Comparison of ENCODE assay signal across 17 cellular contexts in the genomic region with DNA sequence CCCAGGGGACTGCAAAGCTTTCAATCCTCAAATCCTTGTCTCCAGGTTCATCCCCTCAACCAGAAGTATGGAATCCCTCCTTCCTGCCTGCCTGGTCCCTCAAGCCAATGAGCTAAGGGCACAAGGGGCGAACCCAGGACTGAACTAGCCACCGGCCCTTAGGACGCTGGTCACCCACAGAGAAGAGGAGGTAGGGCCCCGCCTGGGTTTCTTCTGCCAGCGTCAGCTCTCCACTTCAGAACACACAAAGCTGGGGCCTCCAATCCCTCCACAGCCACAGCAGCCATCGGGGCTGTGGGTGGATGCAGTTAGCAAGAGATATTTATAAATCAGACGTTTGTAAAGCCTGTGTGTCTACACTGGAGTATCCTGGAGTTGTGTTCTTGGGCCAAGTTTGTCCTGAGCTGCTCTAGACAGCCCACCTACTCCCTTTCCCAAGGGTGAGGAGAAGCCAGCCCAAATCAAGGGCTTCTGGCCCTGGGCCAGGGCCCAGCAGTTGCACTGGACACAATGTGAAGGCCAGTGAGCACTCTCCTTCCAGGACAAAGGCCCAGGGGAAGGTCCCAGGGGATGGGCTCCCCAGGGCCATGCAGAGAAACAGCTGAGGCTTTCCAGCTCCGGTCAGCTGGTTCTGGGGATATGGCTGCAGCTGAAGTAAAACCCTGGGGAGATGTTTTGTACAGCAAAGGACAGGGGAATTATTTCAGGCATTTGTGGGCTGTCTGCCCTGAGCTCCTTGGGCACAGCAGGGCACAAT. TPM values are rescaled to one million over a fixed set of nuclear protein-coding genes. Genes with fewer than 3 reads are reported as not detected.
DNase-seq lines count a peak whose midpoint lies in the region; ATAC-seq and TF ChIP-seq lines count a peak whose summit lies in the region.
"Had no signal": no experiment of that assay in that cellular context is flagged by ENCODE, and none has a peak within 500 bp of the region (broad histone marks: within the 10 kb centered on the region; RNA-seq: fewer than 3 reads in every experiment).

No MANE protein-coding gene starts in this region.

- H3K27me3 ChIP-seq in H9 (ENCODE audit: insufficient read depth, low read length) (no peaks in the 10 kb centered on the region), right atrium auricular region (no peaks in the 10 kb centered on the region), MM.1S (replicated peaks; ENCODE audit: insufficient read depth, low read length) (no peaks in the 10 kb centered on the region), dorsolateral prefrontal cortex (peaks cover 0 to 13% (median 0%) of the 10 kb centered on the region in 45 donors)

- no peak overlapping the region for H3K4me3 ChIP-seq in choroid plexus epithelial cell (ENCODE audit: low read depth, low read length)
- H3K4me3 ChIP-seq in right atrium auricular region: no peak overlapping the region
- H3K4me3 ChIP-seq in MM.1S (ENCODE audit: low read length): no peak overlapping the region
- no peak overlapping the region for H3K4me3 ChIP-seq in dorsolateral prefrontal cortex

- H3K9me3 ChIP-seq in H9 (ENCODE audit: control insufficient read depth, low read depth, low read length) (no peaks in the 10 kb centered on the region), right atrium auricular region (no peaks in the 10 kb centered on the region), MM.1S (replicated peaks; ENCODE audit: insufficient read depth, low read length) (no peaks in the 10 kb centered on the region)

- H3K9ac ChIP-seq in H9 (ENCODE audit: extremely low read depth, insufficient read length, low read length): no peak overlapping the region
- no peak overlapping the region for H3K9ac ChIP-seq in MM.1S (ENCODE audit: low read length)

- H3K27ac Mint-ChIP-seq in H9: no peak overlapping the region

- no peak overlapping the region for H3K4me3 Mint-ChIP-seq in H9
- H3K4me3 Mint-ChIP-seq: naive B cell had no signal

- H2BK15ac ChIP-seq in H9 (ENCODE audit: low read depth, low read length): no peak overlapping the region

- no peak overlapping the region for H2BK120ac ChIP-seq in H9 (ENCODE audit: low read depth, low read length, poor library complexity, severe bottlenecking)

- H4K91ac ChIP-seq in H9 (ENCODE audit: insufficient read length, low read depth, low read length): no peak overlapping the region

- no peaks in the 10 kb centered on the region for H3K23me2 ChIP-seq in H9 (ENCODE audit: insufficient read length, low read depth, low read length, poor library complexity, severe bottlenecking)

- H2BK5ac ChIP-seq in H9 (ENCODE audit: insufficient read length, low read length): no peak overlapping the region

- H2AK5ac ChIP-seq in H9 (ENCODE audit: insufficient read length, low read length): no peak overlapping the region

- H4K20me1 ChIP-seq in H9 (ENCODE audit: control insufficient read depth, insufficient read depth, insufficient read length) (no peaks in the 10 kb centered on the region), MM.1S (ENCODE audit: insufficient read depth, low read length) (no peaks in the 10 kb centered on the region)

- H3K36me3 ChIP-seq in right atrium auricular region (no peaks in the 10 kb centered on the region), MM.1S (replicated peaks; ENCODE audit: insufficient read depth, low read length) (no peaks in the 10 kb centered on the region)
- H3K36me3 ChIP-seq: brain microvascular endothelial cell had no signal

- no peak overlapping the region for H2AFZ ChIP-seq in H9 (ENCODE audit: low read length)
- no peak overlapping the region for H2AFZ ChIP-seq in MM.1S (ENCODE audit: low read length)

- no peak overlapping the region for H4K5ac ChIP-seq in H9 (ENCODE audit: insufficient read length, low read depth, low read length)

- H3K27me3 Mint-ChIP-seq in H9 (ENCODE audit: low read depth): peaks cover 8% of the 10 kb centered on the region; the same call in 1 of the 2 replicates

- intact Hi-C loops in dorsolateral prefrontal cortex (cut with DNase I): no loop called here

- no peak overlapping the region for H3K23ac ChIP-seq in H9 (ENCODE audit: insufficient read length, low read depth, low read length)

- no peak overlapping the region for H3K14ac ChIP-seq in H9 (ENCODE audit: insufficient read depth, low read length)

- H3K27ac ChIP-seq in H9 (ENCODE audit: insufficient read length, low read depth, low read length) (no peak overlapping the region), right atrium auricular region (no peak overlapping the region), MM.1S (ENCODE audit: low read length) (no peak overlapping the region), dorsolateral prefrontal cortex (peak overlapping the region in 11 of 59 donors; percentile 5 to 46 (median 27))
- H3K27ac ChIP-seq: brain microvascular endothelial cell, HL-60 had no signal

- H3K79me2 ChIP-seq in H9 (ENCODE audit: insufficient read depth, low read length): no peaks in the 10 kb centered on the region
- H3K79me2 ChIP-seq in MM.1S (ENCODE audit: low read length): no peaks in the 10 kb centered on the region

- TF ChIP-seq CTCF in H9 (conservative IDR thresholded peaks at IDR 0.05) (no peak), choroid plexus epithelial cell (conservative IDR thresholded peaks at IDR 0.05; ENCODE audit: low read depth, low read length) (no peak), right atrium auricular region (IDR thresholded peaks at IDR 0.05) (no peak), MM.1S (IDR thresholded peaks at IDR 0.05; ENCODE audit: low read length) (no peak), dorsolateral prefrontal cortex (IDR thresholded peaks at IDR 0.05 in 54 of 56, conservative IDR thresholded peaks at IDR 0.05 in 2 of 56; ENCODE audit: low read depth in 1 of 56, partially characterized antibody in 56 of 56) (no peak)

- H3K9me2 ChIP-seq in MM.1S (replicated peaks; ENCODE audit: insufficient read depth, low read length): no peaks in the 10 kb centered on the region

- H3K56ac ChIP-seq in H9 (ENCODE audit: insufficient read length, low read depth, low read length): no peak overlapping the region

- no peak for ATAC-seq in HG02759 (IDR thresholded peaks at IDR 0.05; ENCODE audit: unreplicated experiment)
- no peak for ATAC-seq in HG02840 (IDR thresholded peaks at IDR 0.05; ENCODE audit: low FRiP score, unreplicated experiment)
- ATAC-seq: activated CD4-positive, CD25-positive, alpha-beta regulatory T cell treated with anti-CD3 and anti-CD28 coated beads, Interleukin-2, amount 50 U/mL, for 24 hours had no signal

- H3K4me1 Mint-ChIP-seq in H9: peaks cover 2 to 11% of the 10 kb centered on the region in 2 experiments

- no CpG with 5 or more reads among the region's 8 CpGs for WGBS in H9 (ENCODE audit: extremely low coverage, insufficient read length, low lambda C conversion rate)

- H2BK12ac ChIP-seq in H9 (ENCODE audit: insufficient read length, low read depth, low read length): no peak overlapping the region

- H3T11ph ChIP-seq in H9 (ENCODE audit: low read length): no peak overlapping the region

- H3K18ac ChIP-seq in H9 (ENCODE audit: insufficient read length, low read depth, low read length): no peak overlapping the region

- H2BK20ac ChIP-seq in H9 (ENCODE audit: low read depth, low read length, poor library complexity, severe bottlenecking): no peak overlapping the region

- peaks cover 0 to 17% (median 3%) of the 10 kb centered on the region in 3 experiments; a peak in 4 of 7 replicates for H3K36me3 Mint-ChIP-seq in H9 (ENCODE audit: insufficient read depth in 1 of 3, low read depth in 3 of 3)

- no peak overlapping the region for H3K4me2 ChIP-seq in H9 (ENCODE audit: insufficient read depth, insufficient read length, low read length)
- H3K4me2 ChIP-seq in MM.1S (ENCODE audit: low read depth, low read length): no peak overlapping the region

- no peaks in the 10 kb centered on the region; a peak in 1 of 5 replicates for H3K9me3 Mint-ChIP-seq in H9

- no peak overlapping the region for H4K8ac ChIP-seq in H9 (replicated peaks; ENCODE audit: insufficient read length, low read depth, low read length)

- no peaks in the 10 kb centered on the region for H3K79me1 ChIP-seq in H9 (ENCODE audit: insufficient read depth, low read depth, low read length, poor library complexity, severe bottlenecking)

- peak; percentile 23 for DNase-seq in H9
- DNase-seq in choroid plexus epithelial cell (ENCODE audit: low read depth): peak; percentile 24
- peak; percentile 53 for DNase-seq in right atrium auricular region (ENCODE audit: low spot score)
- peak; percentile 43 for DNase-seq in retina
- DNase-seq in MM.1S: no peak
- DNase-seq in dorsolateral prefrontal cortex: no peak
- DNase-seq: activated naive CD4-positive, alpha-beta T cell treated with Interleukin-2 at 50 U/mL for 16 hours; brain microvascular endothelial cell; naive B cell; NCI-H1417; T-helper 2 cell had no signal

- H3F3A ChIP-seq in MM.1S (ENCODE audit: insufficient read depth, low read length): no peaks in the 10 kb centered on the region

- H3K4me1 ChIP-seq in H9 (ENCODE audit: insufficient read depth, low read length) (no peaks in the 10 kb centered on the region), right atrium auricular region (peaks cover 0 to 8% of the 10 kb centered on the region in 2 donors), MM.1S (ENCODE audit: low read length) (no peaks in the 10 kb centered on the region)

- no peak overlapping the region for H3K4ac ChIP-seq in H9 (ENCODE audit: low read depth, low read length)

RNA-seq across cellular contexts. Expression of a gene that starts 18.9 kb away (rescaled TPM):
- total RNA-seq in H9 (2021) (0.20 and 0.81 TPM in 2 replicates), right atrium auricular region (not detected), dorsolateral prefrontal cortex (under 1 TPM in 7 of 120 experiments, not detected in 113; 0.43 to 0.99 (median 0.69) TPM)
- total RNA-seq: fibroblast of villous mesenchyme, subcutaneous adipose tissue had no signal

RNA-seq across cellular contexts. Expression of a gene that starts 39.9 kb away (rescaled TPM):
- total RNA-seq in H9 (2021) (1.8 and 3.3 TPM in 2 replicates), right atrium auricular region (not detected), dorsolateral prefrontal cortex (1 to 10 TPM in 114 of 120 experiments, under 1 TPM in 6; 0.78 to 8.9 (median 3.6) TPM)
- total RNA-seq: fibroblast of villous mesenchyme, subcutaneous adipose tissue had no signal

Comparison
In these comparisons a context has a peak if more than half of its experiments do, and no peak if none do; other contexts are left out.
1. DNase-seq: peak in H9 (single experiment), choroid plexus epithelial cell (single experiment), right atrium auricular region (single experiment) and retina (single experiment); none in MM.1S (single experiment) and dorsolateral prefrontal cortex (0 of 10).